13 cellular contexts compared by ENCODE assay signal in genomic region chr1:1797731-1798341, GRCh38. TPM values are rescaled to one million over a fixed set of nuclear protein-coding genes. Genes with fewer than 3 reads are reported as not detected.
DNase-seq lines count a peak whose midpoint lies in the region; ATAC-seq and TF ChIP-seq lines count a peak whose summit lies in the region.
"Had no signal": no experiment of that assay in that cellular context is flagged by ENCODE, and none has a peak within 500 bp of the region (broad histone marks: within the 10 kb centered on the region; RNA-seq: fewer than 3 reads in every experiment).

No MANE protein-coding gene starts in this region.

- no peak overlapping the region for H3K4me2 ChIP-seq in OCI-LY1 (ENCODE audit: low read length)

- intact Hi-C loops in dendritic cell treated with granulocyte-macrophage colony-stimulating factor and Interleukin-4, amounts not matched to agents 40 ng/mL and 50 ng/mL, for 4 days (cut with micrococcal nuclease) = loop anchor here (10.0 kb wide), 1 partner anchor 47 kb away; no protein-coding TSS in a partner anchor
- intact Hi-C loops in colonic mucosa (cut with DNase I) = no loop called here
- intact Hi-C loops in Calu3 (cut with micrococcal nuclease; ENCODE audit: unreplicated experiment) = no loop called here

- H3K36me3 Mint-ChIP-seq in activated T-cell treated with anti-CD3 and anti-CD28 coated beads, Interleukin-2, amount 50 U/mL, for 24 hours (ENCODE audit: low read depth) = peaks cover 92% of the 10 kb centered on the region
- peaks cover 97% of the 10 kb centered on the region for H3K36me3 Mint-ChIP-seq in dendritic cell treated with granulocyte-macrophage colony-stimulating factor and Interleukin-4, amounts not matched to agents 40 ng/mL and 50 ng/mL, for 4 days (ENCODE audit: low read depth)
- H3K36me3 Mint-ChIP-seq in stimulated activated memory B cell treated with anti-CD40 and anti-IgM and Interleukin-4, amounts not matched to agents 10 μg/mL and 1 μg/mL and 100 μg/mL, for 72 hours = peaks cover 57% of the 10 kb centered on the region
- peaks cover 50% of the 10 kb centered on the region for H3K36me3 Mint-ChIP-seq in Calu3 (ENCODE audit: insufficient read depth, unreplicated experiment)

- H3K27ac ChIP-seq in OCI-LY1 (ENCODE audit: low read depth, low read length, poor library complexity, severe bottlenecking) (peak overlapping the region; percentile 50), colonic mucosa (no peak overlapping the region)
- H3K27ac ChIP-seq: foreskin keratinocyte had no signal

- H3K27me3 ChIP-seq in OCI-LY1 (ENCODE audit: insufficient read depth, low read length) (no peaks in the 10 kb centered on the region), colonic mucosa (no peaks in the 10 kb centered on the region)
- H3K27me3 ChIP-seq: foreskin keratinocyte had no signal

- no peaks in the 10 kb centered on the region for H3K9me3 Mint-ChIP-seq in activated T-cell treated with anti-CD3 and anti-CD28 coated beads, Interleukin-2, amount 50 U/mL, for 24 hours
- H3K9me3 Mint-ChIP-seq in dendritic cell treated with granulocyte-macrophage colony-stimulating factor and Interleukin-4, amounts not matched to agents 40 ng/mL and 50 ng/mL, for 4 days = no peaks in the 10 kb centered on the region
- H3K9me3 Mint-ChIP-seq in stimulated activated memory B cell treated with anti-CD40 and anti-IgM and Interleukin-4, amounts not matched to agents 10 μg/mL and 1 μg/mL and 100 μg/mL, for 72 hours = no peaks in the 10 kb centered on the region
- no peaks in the 10 kb centered on the region for H3K9me3 Mint-ChIP-seq in Calu3 (ENCODE audit: low read depth, unreplicated experiment)

- H3F3A ChIP-seq in OCI-LY1 (ENCODE audit: insufficient read depth, low read length) = peaks cover 10% of the 10 kb centered on the region; the same call in 1 of the 2 replicates

- H4K20me1 ChIP-seq in OCI-LY1 (ENCODE audit: insufficient read depth, low read length) = no peaks in the 10 kb centered on the region

- no peaks in the 10 kb centered on the region for H3K9me2 ChIP-seq in OCI-LY1 (ENCODE audit: low read depth, low read length)

- peaks cover 23% of the 10 kb centered on the region for H3K4me1 Mint-ChIP-seq in activated T-cell treated with anti-CD3 and anti-CD28 coated beads, Interleukin-2, amount 50 U/mL, for 24 hours (ENCODE audit: low read depth)
- peaks cover 33% of the 10 kb centered on the region for H3K4me1 Mint-ChIP-seq in dendritic cell treated with granulocyte-macrophage colony-stimulating factor and Interleukin-4, amounts not matched to agents 40 ng/mL and 50 ng/mL, for 4 days (ENCODE audit: low read depth)
- peaks cover 58% of the 10 kb centered on the region for H3K4me1 Mint-ChIP-seq in stimulated activated memory B cell treated with anti-CD40 and anti-IgM and Interleukin-4, amounts not matched to agents 10 μg/mL and 1 μg/mL and 100 μg/mL, for 72 hours
- no peaks in the 10 kb centered on the region for H3K4me1 Mint-ChIP-seq in Calu3 (ENCODE audit: low read depth, unreplicated experiment)

- TF ChIP-seq CTCF in OCI-LY1 (IDR thresholded peaks at IDR 0.05; ENCODE audit: low read length) = no peak
- TF ChIP-seq CTCF in colonic mucosa (IDR thresholded peaks at IDR 0.05) = no peak
- no peak for TF ChIP-seq CTCF in Calu3 (IDR thresholded peaks at IDR 0.05; ENCODE audit: unreplicated experiment)

- CTCF ChIA-PET in Calu3 (lab: Charles Lee) = no interaction called here

- no peak overlapping the region for H3K4me3 Mint-ChIP-seq in activated T-cell treated with anti-CD3 and anti-CD28 coated beads, Interleukin-2, amount 50 U/mL, for 24 hours
- H3K4me3 Mint-ChIP-seq in dendritic cell treated with granulocyte-macrophage colony-stimulating factor and Interleukin-4, amounts not matched to agents 40 ng/mL and 50 ng/mL, for 4 days = no peak overlapping the region
- H3K4me3 Mint-ChIP-seq in stimulated activated memory B cell treated with anti-CD40 and anti-IgM and Interleukin-4, amounts not matched to agents 10 μg/mL and 1 μg/mL and 100 μg/mL, for 72 hours = no peak overlapping the region
- H3K4me3 Mint-ChIP-seq in Calu3 (ENCODE audit: low read depth, unreplicated experiment) = no peak overlapping the region

- BruUV-seq in Calu3 (replicated peaks; lab: Mats Ljungman, UMichigan) = no TSS peak

- H2AFZ ChIP-seq in OCI-LY1 (ENCODE audit: low read length) = no peak overlapping the region

- H3K27ac Mint-ChIP-seq in activated T-cell treated with anti-CD3 and anti-CD28 coated beads, Interleukin-2, amount 50 U/mL, for 24 hours = peak overlapping the region; percentile 73
- peak overlapping the region; percentile 6 for H3K27ac Mint-ChIP-seq in dendritic cell treated with granulocyte-macrophage colony-stimulating factor and Interleukin-4, amounts not matched to agents 40 ng/mL and 50 ng/mL, for 4 days
- H3K27ac Mint-ChIP-seq in stimulated activated memory B cell treated with anti-CD40 and anti-IgM and Interleukin-4, amounts not matched to agents 10 μg/mL and 1 μg/mL and 100 μg/mL, for 72 hours = peak overlapping the region; percentile 76
- no peak overlapping the region for H3K27ac Mint-ChIP-seq in Calu3 (ENCODE audit: unreplicated experiment)

- no peak for DNase-seq in activated T-cell treated with anti-CD3 and anti-CD28 coated beads, Interleukin-2, amount 50 U/mL, for 24 hours
- no peak for DNase-seq in activated T-cell treated with anti-CD3 and anti-CD28 coated beads, Interleukin-2, amount 50 U/mL, for 48 hours
- DNase-seq in colonic mucosa = no peak
- DNase-seq in SHP77 (lab: John Stamatoyannopoulos, UW) = no peak
- no peak for DNase-seq in Calu3
- DNase-seq: ACHN; foreskin keratinocyte; NCI-H1092 treated with DMSO at 0.1 percent for 48 hours; NCI-H82; stimulated activated naive CD4-positive, alpha-beta T cell treated with Interleukin-2 at 50 U/mL for 16 hours had no signal

- ATAC-seq in stimulated activated memory B cell treated with anti-CD40 and anti-IgM and Interleukin-4, amounts not matched to agents 10 μg/mL and 1 μg/mL and 100 μg/mL, for 72 hours = peak; percentile 87
- ATAC-seq: foreskin keratinocyte had no signal

- H3K36me3 ChIP-seq in OCI-LY1 (ENCODE audit: insufficient read depth, low read length) = peaks cover 90% of the 10 kb centered on the region
- peaks cover 25% of the 10 kb centered on the region for H3K36me3 ChIP-seq in colonic mucosa

- H3K27me3 Mint-ChIP-seq in activated T-cell treated with anti-CD3 and anti-CD28 coated beads, Interleukin-2, amount 50 U/mL, for 24 hours = no peaks in the 10 kb centered on the region
- H3K27me3 Mint-ChIP-seq in dendritic cell treated with granulocyte-macrophage colony-stimulating factor and Interleukin-4, amounts not matched to agents 40 ng/mL and 50 ng/mL, for 4 days = no peaks in the 10 kb centered on the region
- H3K27me3 Mint-ChIP-seq in stimulated activated memory B cell treated with anti-CD40 and anti-IgM and Interleukin-4, amounts not matched to agents 10 μg/mL and 1 μg/mL and 100 μg/mL, for 72 hours = no peaks in the 10 kb centered on the region
- H3K27me3 Mint-ChIP-seq in Calu3 (ENCODE audit: unreplicated experiment) = no peaks in the 10 kb centered on the region

- H3K4me3 ChIP-seq in OCI-LY1 (ENCODE audit: low read depth, low read length, poor library complexity, severe bottlenecking) (no peak overlapping the region), colonic mucosa (no peak overlapping the region)

- H3K4me1 ChIP-seq in OCI-LY1 (ENCODE audit: insufficient read depth, low read length, severe bottlenecking) (peaks cover 48% of the 10 kb centered on the region), colonic mucosa (no peaks in the 10 kb centered on the region)
- H3K4me1 ChIP-seq: foreskin keratinocyte had no signal

- peaks cover 10% of the 10 kb centered on the region for H3K79me2 ChIP-seq in OCI-LY1 (ENCODE audit: insufficient read depth, low read length)

- no peak overlapping the region for H3K9ac ChIP-seq in OCI-LY1 (ENCODE audit: low read length)
- H3K9ac ChIP-seq in colonic mucosa (ENCODE audit: low read depth in 2 of 2, low read length in 2 of 2) = no peak overlapping the region

- H3K9me3 ChIP-seq in OCI-LY1 (ENCODE audit: low read length) (no peaks in the 10 kb centered on the region), colonic mucosa (no peaks in the 10 kb centered on the region)

RNA-seq across cellular contexts. Expression of gene NADK, which starts 19.6 kb away (rescaled TPM):
- total RNA-seq in colonic mucosa (100 to 1,000 TPM; 122 to 146 TPM), Calu3 (2022) (92.2 and 103 TPM in 2 replicates)
